In the genomic region with DNA sequence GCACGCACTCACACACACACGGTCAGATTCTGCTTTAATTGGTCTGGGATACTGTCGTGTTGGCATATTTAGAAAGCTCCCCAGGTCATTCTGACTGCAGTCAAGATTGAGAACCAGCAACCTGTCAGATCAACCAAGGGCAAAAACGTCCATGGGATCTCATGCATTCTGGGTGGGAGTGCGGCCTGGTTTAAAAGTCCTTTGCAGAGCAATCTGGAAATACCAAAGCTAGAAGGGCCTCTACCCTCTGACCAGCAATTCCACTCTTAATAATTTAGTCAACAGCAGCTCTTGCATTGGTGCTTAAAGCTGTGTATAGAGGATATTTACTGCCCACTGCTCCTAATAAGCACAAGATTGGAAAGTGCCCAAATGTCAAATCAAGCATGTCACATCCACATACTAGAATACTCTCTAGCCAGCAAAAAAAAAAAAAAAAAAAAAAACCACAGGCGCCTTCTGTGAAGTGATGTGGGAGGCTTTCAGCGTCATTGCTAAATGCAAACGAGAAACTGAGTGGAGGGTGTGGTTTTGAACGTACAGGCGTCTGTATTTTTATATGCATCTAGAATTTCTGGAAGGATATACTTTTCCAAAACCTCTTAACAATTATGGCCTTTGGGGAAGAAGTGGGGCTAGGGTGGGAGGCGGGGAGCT, we compare ENCODE assay signal across 12 cellular contexts. TPM values are rescaled to one million over a fixed set of nuclear protein-coding genes. Genes with fewer than 3 reads are reported as not detected.
DNase-seq lines count a peak whose midpoint lies in the region; ATAC-seq and TF ChIP-seq lines count a peak whose summit lies in the region.
"Had no signal": no experiment of that assay in that cellular context is flagged by ENCODE, and none has a peak within 500 bp of the region (broad histone marks: within the 10 kb centered on the region; RNA-seq: fewer than 3 reads in every experiment).

No MANE protein-coding gene starts in this region.

- peak overlapping the region; percentile 95 for H3K4me2 ChIP-seq in BLaER1

- peak overlapping the region; percentile 46 for H3K4me3 Mint-ChIP-seq in activated B cell treated with CpG ODN at 0.5 μM for 24 hours
- H3K4me3 Mint-ChIP-seq in immature natural killer cell = peak overlapping the region; percentile 45 to 81 (median 71)

- TF ChIP-seq CTCF in activated B cell treated with CpG ODN at 0.5 μM for 24 hours (IDR thresholded peaks at IDR 0.05) (no peak), foreskin fibroblast (IDR thresholded peaks at IDR 0.05; ENCODE audit: low read depth, low read length) (no peak)

- CTCF ChIA-PET in activated B cell treated with CpG ODN at 0.5 μM for 24 hours (lab: Charles Lee) = interaction anchor here (0.6 to 3.1 kb wide), 9 partner anchors 8 to 105 kb away, joined by 3 to 23 read pairs (median 4); partner anchors contain the start of gene ENO4

- intact Hi-C loops in activated B cell treated with CpG ODN at 0.5 μM for 24 hours (cut with micrococcal nuclease) = no loop called here

- no peaks in the 10 kb centered on the region for H3K9me3 Mint-ChIP-seq in activated B cell treated with CpG ODN at 0.5 μM for 24 hours
- H3K9me3 Mint-ChIP-seq in immature natural killer cell = no peaks in the 10 kb centered on the region

- DNase-seq in DMS79 (lab: John Stamatoyannopoulos, UW) (peak; percentile 37), activated B cell treated with CpG ODN at 0.5 μM for 24 hours (no peak), immature natural killer cell (peak; percentile 3 to 39 (median 33)), mucosa of gallbladder (ENCODE audit: low spot score) (no peak), foreskin fibroblast (no peak)

- H3K27me3 Mint-ChIP-seq in activated B cell treated with CpG ODN at 0.5 μM for 24 hours (peaks cover 15% of the 10 kb centered on the region), immature natural killer cell (ENCODE audit: low read depth in 3 of 3) (peaks cover 0 to 16% (median 10%) of the 10 kb centered on the region in 3 donors)

- H3K4me3 ChIP-seq in BLaER1 = peak overlapping the region; percentile 57; the same call in 1 of the 2 replicates
- no peak overlapping the region for H3K4me3 ChIP-seq in foreskin fibroblast (ENCODE audit: low read depth in 1 of 2, low read length in 2 of 2)
- H3K4me3 ChIP-seq: GM12878, SJCRH30 had no signal

- H3K27ac Mint-ChIP-seq in activated B cell treated with CpG ODN at 0.5 μM for 24 hours = no peak overlapping the region
- H3K27ac Mint-ChIP-seq in immature natural killer cell = peak overlapping the region; percentile 66 to 93 (median 89)

- POLR2A ChIA-PET in activated B cell treated with CpG ODN at 0.5 μM for 24 hours (lab: Charles Lee) = no interaction called here

- H3K36me3 Mint-ChIP-seq in activated B cell treated with CpG ODN at 0.5 μM for 24 hours (ENCODE audit: low read depth) = no peaks in the 10 kb centered on the region
- H3K36me3 Mint-ChIP-seq in immature natural killer cell = no peaks in the 10 kb centered on the region

- H3K27ac ChIP-seq in BLaER1 = no peak overlapping the region
- H3K27ac ChIP-seq: neutrophil, SJCRH30, suprapubic skin had no signal

- peaks cover 11% of the 10 kb centered on the region for H3K4me1 ChIP-seq in BLaER1
- H3K4me1 ChIP-seq: SJCRH30 had no signal

- no peaks in the 10 kb centered on the region for H3K27me3 ChIP-seq in BLaER1
- H3K27me3 ChIP-seq: SJCRH30, suprapubic skin had no signal

- ATAC-seq in activated B cell treated with CpG ODN at 0.5 μM for 24 hours (ENCODE audit: low read depth) (no peak), GM21360 (IDR thresholded peaks at IDR 0.05; ENCODE audit: unreplicated experiment) (no peak), HG02973 (IDR thresholded peaks at IDR 0.05; ENCODE audit: unreplicated experiment) (no peak)

- no peaks in the 10 kb centered on the region for H4K20me1 ChIP-seq in BLaER1

- H3K36me3 ChIP-seq in BLaER1 = no peaks in the 10 kb centered on the region
- H3K36me3 ChIP-seq: neutrophil, SJCRH30, suprapubic skin had no signal

- H3K4me1 Mint-ChIP-seq in activated B cell treated with CpG ODN at 0.5 μM for 24 hours (peaks cover 12% of the 10 kb centered on the region), immature natural killer cell (peaks cover 18 to 21% of the 10 kb centered on the region in 2 donors)

- H3K9me3 ChIP-seq in BLaER1 = no peaks in the 10 kb centered on the region
- H3K9me3 ChIP-seq: neutrophil, SJCRH30, suprapubic skin had no signal

- peak overlapping the region; percentile 45; the same call in 1 of the 2 replicates for H3K9ac ChIP-seq in BLaER1

RNA-seq across cellular contexts. Expression of gene HSPA12A, which starts 44.8 kb away (rescaled TPM):
- total RNA-seq in activated B cell treated with CpG ODN at 0.5 μM for 24 hours (4.0 and 5.1 TPM in 2 replicates), mucosa of gallbladder (16.5 TPM)
- under 1 TPM in 1 of 3 donors, not detected in 2; 0.04 TPM for polyA plus RNA-seq in immature natural killer cell

Comparison
In these comparisons a context has a peak if more than half of its experiments do, and no peak if none do; other contexts are left out.
1. DNase-seq: peak in DMS79 (single experiment) and immature natural killer cell (3 of 3); none in activated B cell treated with CpG ODN at 0.5 μM for 24 hours (single experiment), mucosa of gallbladder (single experiment) and foreskin fibroblast (0 of 2).